In the genomic region with DNA sequence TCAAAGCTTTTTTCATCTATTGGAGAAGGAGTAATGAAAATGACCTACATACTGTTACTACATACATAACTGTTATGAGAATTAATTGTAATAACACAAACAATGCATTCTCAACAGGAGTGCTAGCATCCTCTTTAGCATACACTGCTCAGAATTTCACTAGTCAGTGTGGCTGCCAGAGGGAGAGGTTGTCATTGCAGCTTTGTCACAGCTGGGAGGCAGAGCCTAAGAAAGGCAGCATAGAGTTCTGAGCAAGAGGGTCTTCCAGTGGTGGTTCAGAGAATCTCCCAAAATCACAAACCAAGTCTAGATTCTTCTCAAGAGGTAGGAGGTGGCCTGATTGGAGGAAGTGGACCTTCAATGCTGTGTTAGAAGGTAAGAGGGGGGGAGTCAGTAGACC, we compare ENCODE assay signal across 31 cellular contexts.
"Had no signal": no experiment of that assay in that cellular context is flagged by ENCODE, and none has a peak within 500 bp of the region (broad histone marks: within the 10 kb centered on the region; RNA-seq: fewer than 3 reads in every experiment).

No MANE protein-coding gene starts in this region.

- H3K36me3 ChIP-seq: ascending aorta, cardiac muscle cell, WERI-Rb-1 had no signal

- H3K4me1 ChIP-seq: ascending aorta had no signal

- DNase-seq: activated CD4-positive, alpha-beta T cell treated with anti-CD3 and anti-CD28 coated beads for 36 hours; activated CD4-positive, alpha-beta T cell treated with anti-CD3 and anti-CD28 coated beads, Interleukin-2, amount 10 ng/mL, durations not matched to agents 7 days and 5 days; activated CD4-positive, alpha-beta T cell treated with anti-CD3 and anti-CD28 coated beads, Interleukin-2, amount 50 U/mL, for 48 hours; activated CD8-positive, alpha-beta T cell treated with anti-CD3 and anti-CD28 coated beads, Interleukin-2, amount 10 ng/mL, durations not matched to agents 7 days and 5 days; activated gamma-delta T cell; activated naive CD4-positive, alpha-beta T cell treated with Interleukin-2 at 50 U/mL for 16 hours; activated naive CD8-positive, alpha-beta T cell treated with anti-CD3 and anti-CD28 coated beads, Interleukin-2, amount 10 ng/mL, durations not matched to agents 7 days and 5 days; activated T-cell treated with anti-CD3 and anti-CD28 coated beads, Interleukin-2, amount 50 U/mL, for 24 hours; amygdala; KG1; NCI-H1092 treated with DMSO at 0.1 percent for 48 hours; NCI-H1417; NCI-H146; NCI-H187; NCI-H2029 treated with DMSO at 0.1 percent for 48 hours; NCI-H226; NCI-H446 treated with DMSO at 0.1 percent for 48 hours; NCI-H524 treated with DMSO at 0.1 percent for 48 hours; OCI-M1; Right ventricle myocardium superior; SW 1271; T-helper 1 cell; T-helper 2 cell; T-helper 9 cell; WERI-Rb-1 had no signal

- H3K27ac Mint-ChIP-seq: activated CD4-positive, alpha-beta T cell treated with anti-CD3 and anti-CD28 coated beads for 36 hours; activated CD4-positive, alpha-beta T cell treated with anti-CD3 and anti-CD28 coated beads, Interleukin-2, amount 10 ng/mL, durations not matched to agents 7 days and 5 days; activated CD8-positive, alpha-beta T cell treated with anti-CD3 and anti-CD28 coated beads, Interleukin-2, amount 10 ng/mL, durations not matched to agents 7 days and 5 days; activated naive CD4-positive, alpha-beta T cell treated with anti-CD3 and anti-CD28 coated beads, Interleukin-2, amount 50 U/mL, for 24 hours; activated naive CD8-positive, alpha-beta T cell treated with anti-CD3 and anti-CD28 coated beads, Interleukin-2, amount 10 ng/mL, durations not matched to agents 7 days and 5 days; activated T-cell treated with anti-CD3 and anti-CD28 coated beads, Interleukin-2, amount 50 U/mL, for 24 hours; activated T-helper 2 cell treated with anti-CD3 and anti-CD28 coated beads, Interferon-gamma antibody, Interleukin-2, Interleukin-4, amounts not matched to agents 10 μg/mL and 5 μg/mL and 100 μg/mL, durations not matched to agents 14 hours and 24 hours and 36 hours had no signal

- H3K27me3 Mint-ChIP-seq: activated CD4-positive, alpha-beta T cell treated with anti-CD3 and anti-CD28 coated beads for 36 hours; activated CD4-positive, alpha-beta T cell treated with anti-CD3 and anti-CD28 coated beads, Interleukin-2, amount 10 ng/mL, durations not matched to agents 7 days and 5 days; activated naive CD8-positive, alpha-beta T cell treated with anti-CD3 and anti-CD28 coated beads, Interleukin-2, amount 10 ng/mL, durations not matched to agents 7 days and 5 days; activated T-cell treated with anti-CD3 and anti-CD28 coated beads, Interleukin-2, amount 50 U/mL, for 24 hours; central memory CD8-positive, alpha-beta T cell had no signal

- H3K9me3 Mint-ChIP-seq: activated CD4-positive, alpha-beta T cell treated with anti-CD3 and anti-CD28 coated beads, Interleukin-2, amount 10 ng/mL, durations not matched to agents 7 days and 5 days; activated naive CD8-positive, alpha-beta T cell treated with anti-CD3 and anti-CD28 coated beads, Interleukin-2, amount 10 ng/mL, durations not matched to agents 7 days and 5 days; activated T-helper 2 cell treated with anti-CD3 and anti-CD28 coated beads, Interferon-gamma antibody, Interleukin-2, Interleukin-4, amounts not matched to agents 10 μg/mL and 5 μg/mL and 100 μg/mL, durations not matched to agents 14 hours and 24 hours and 36 hours had no signal

- H3K4me3 ChIP-seq: ascending aorta, cardiac muscle cell had no signal

- ATAC-seq: activated CD4-positive, alpha-beta T cell treated with anti-CD3 and anti-CD28 coated beads for 36 hours; activated CD4-positive, CD25-positive, alpha-beta regulatory T cell treated with anti-CD3 and anti-CD28 coated beads, Interleukin-2, amount 50 U/mL, for 24 hours; activated CD8-positive, alpha-beta T cell treated with anti-CD3 and anti-CD28 coated beads, Interleukin-2, amount 10 ng/mL, durations not matched to agents 7 days and 5 days had no signal

- H3K27ac ChIP-seq: ascending aorta, cardiac muscle cell, WERI-Rb-1 had no signal

- H3K27me3 ChIP-seq: ascending aorta, cardiac muscle cell had no signal

- H3K4me1 Mint-ChIP-seq: activated CD4-positive, alpha-beta T cell treated with anti-CD3 and anti-CD28 coated beads for 36 hours; activated CD4-positive, alpha-beta T cell treated with anti-CD3 and anti-CD28 coated beads, Interleukin-2, amount 10 ng/mL, durations not matched to agents 7 days and 5 days; activated naive CD4-positive, alpha-beta T cell treated with anti-CD3 and anti-CD28 coated beads, Interleukin-2, amount 50 U/mL, for 24 hours; activated naive CD8-positive, alpha-beta T cell treated with anti-CD3 and anti-CD28 coated beads, Interleukin-2, amount 10 ng/mL, durations not matched to agents 7 days and 5 days; central memory CD8-positive, alpha-beta T cell had no signal

- H3K4me3 Mint-ChIP-seq: activated CD4-positive, alpha-beta T cell treated with anti-CD3 and anti-CD28 coated beads for 36 hours; activated CD4-positive, alpha-beta T cell treated with anti-CD3 and anti-CD28 coated beads, Interleukin-2, amount 10 ng/mL, durations not matched to agents 7 days and 5 days; activated CD8-positive, alpha-beta T cell treated with anti-CD3 and anti-CD28 coated beads, Interleukin-2, amount 10 ng/mL, durations not matched to agents 7 days and 5 days; activated naive CD4-positive, alpha-beta T cell treated with anti-CD3 and anti-CD28 coated beads, Interleukin-2, amount 50 U/mL, for 24 hours; activated naive CD8-positive, alpha-beta T cell treated with anti-CD3 and anti-CD28 coated beads, Interleukin-2, amount 10 ng/mL, durations not matched to agents 7 days and 5 days; activated T-cell treated with anti-CD3 and anti-CD28 coated beads, Interleukin-2, amount 50 U/mL, for 24 hours; central memory CD8-positive, alpha-beta T cell had no signal

- H3K36me3 Mint-ChIP-seq: activated naive CD4-positive, alpha-beta T cell treated with anti-CD3 and anti-CD28 coated beads, Interleukin-2, amount 50 U/mL, for 24 hours; activated naive CD8-positive, alpha-beta T cell treated with anti-CD3 and anti-CD28 coated beads, Interleukin-2, amount 10 ng/mL, durations not matched to agents 7 days and 5 days had no signal

- H3K9me3 ChIP-seq: ascending aorta had no signal
